ENCODE assay signal across 8 cellular contexts in genomic region chr9:2655411-2655901, GRCh38. TPM values are rescaled to one million over a fixed set of nuclear protein-coding genes. Genes with fewer than 3 reads are reported as not detected.
DNase-seq lines count a peak whose midpoint lies in the region; ATAC-seq and TF ChIP-seq lines count a peak whose summit lies in the region.

No MANE protein-coding gene starts in this region.

- no peaks in the 10 kb centered on the region for H3K27me3 Mint-ChIP-seq in activated naive CD8-positive, alpha-beta T cell treated with anti-CD3 and anti-CD28 coated beads for 36 hours

- ATAC-seq in left lung (peak; percentile 71), HG03025 (IDR thresholded peaks at IDR 0.05; ENCODE audit: low FRiP score, unreplicated experiment) (no peak)

- no peak overlapping the region for H3K4me3 Mint-ChIP-seq in activated naive CD8-positive, alpha-beta T cell treated with anti-CD3 and anti-CD28 coated beads for 36 hours

- no peak overlapping the region for H3K27ac ChIP-seq in left lung

- peak; percentile 41 for DNase-seq in activated CD4-positive, alpha-beta T cell treated with anti-CD3 and anti-CD28 coated beads for 48 hours
- no peak for DNase-seq in activated CD4-positive, alpha-beta T cell treated with anti-CD3 and anti-CD28 coated beads for 1 hour
- peak; percentile 96 for DNase-seq in LHCN-M2 (ENCODE audit: low read depth)
- peak; percentile 29 for DNase-seq in activated naive CD8-positive, alpha-beta T cell treated with anti-CD3 and anti-CD28 coated beads for 36 hours
- no peak for DNase-seq in left lung
- DNase-seq in NCI-H1930 (lab: John Stamatoyannopoulos, UW) = no peak
- DNase-seq in germinal center (ENCODE audit: low spot score) = no peak

- H3K36me3 Mint-ChIP-seq in activated naive CD8-positive, alpha-beta T cell treated with anti-CD3 and anti-CD28 coated beads for 36 hours = peaks cover 39% of the 10 kb centered on the region

- H3K4me1 Mint-ChIP-seq in activated naive CD8-positive, alpha-beta T cell treated with anti-CD3 and anti-CD28 coated beads for 36 hours = peaks cover 25% of the 10 kb centered on the region

- no peaks in the 10 kb centered on the region for H3K9me3 Mint-ChIP-seq in activated naive CD8-positive, alpha-beta T cell treated with anti-CD3 and anti-CD28 coated beads for 36 hours

- no peaks in the 10 kb centered on the region for H3K27me3 ChIP-seq in left lung

- intact Hi-C loops in left lung (cut with DNase I) = no loop called here

- no peak overlapping the region for H3K4me3 ChIP-seq in left lung

- H3K27ac Mint-ChIP-seq in activated naive CD8-positive, alpha-beta T cell treated with anti-CD3 and anti-CD28 coated beads for 36 hours = peak overlapping the region; percentile 90

- H3K9me3 ChIP-seq in left lung = no peaks in the 10 kb centered on the region

- H3K36me3 ChIP-seq in left lung = peaks cover 0 to 21% of the 10 kb centered on the region in 2 donors

- H3K4me1 ChIP-seq in left lung = no peaks in the 10 kb centered on the region

- no peak for TF ChIP-seq CTCF in left lung (IDR thresholded peaks at IDR 0.05)

RNA-seq across cellular contexts. Expression of gene VLDLR, which starts 33.9 kb away (rescaled TPM):
- total RNA-seq in LHCN-M2 (2014; rRNA removed) (1.1 and 2.1 TPM in 2 replicates), left lung (10 to 100 TPM; 19.8 to 20.8 TPM)
- polyA plus RNA-seq in LHCN-M2 (2012) = 2.8 TPM
- total RNA-seq in activated naive CD8-positive, alpha-beta T cell treated with anti-CD3 and anti-CD28 coated beads for 36 hours = 1 to 10 TPM; 8.7 to 9.3 TPM

Comparison
In these comparisons a context has a peak if more than half of its experiments do, and no peak if none do; other contexts are left out.
1. DNase-seq: peak in activated CD4-positive, alpha-beta T cell treated with anti-CD3 and anti-CD28 coated beads for 48 hours (single experiment), LHCN-M2 (single experiment) and activated naive CD8-positive, alpha-beta T cell treated with anti-CD3 and anti-CD28 coated beads for 36 hours (single experiment); none in activated CD4-positive, alpha-beta T cell treated with anti-CD3 and anti-CD28 coated beads for 1 hour (single experiment), left lung (0 of 2), NCI-H1930 (0 of 2) and germinal center (single experiment).